ENCODE assay signal across 8 cellular contexts in genomic region chr1:89821322-89822108, GRCh38. TPM values are rescaled to one million over a fixed set of nuclear protein-coding genes. Genes with fewer than 3 reads are reported as not detected.
DNase-seq lines count a peak whose midpoint lies in the region; TF ChIP-seq lines count a peak whose summit lies in the region.

No MANE protein-coding gene starts in this region.

- peak overlapping the region; percentile 76 to 90 for H3K4me3 Mint-ChIP-seq in H9

- peak overlapping the region; percentile 88 for H3K18ac ChIP-seq in H9 (ENCODE audit: insufficient read length, low read depth, low read length)

- no peak overlapping the region for H4K91ac ChIP-seq in H9 (ENCODE audit: insufficient read length, low read depth, low read length)

- peak overlapping the region; percentile 29 for H4K5ac ChIP-seq in H9 (ENCODE audit: insufficient read length, low read depth, low read length)

- H2BK120ac ChIP-seq in H9 (ENCODE audit: low read depth, low read length, poor library complexity, severe bottlenecking), result no peak overlapping the region

- DNase-seq in H9 (peak; percentile 66), M059J (ENCODE audit: low read depth) (peak; percentile 54), T-helper 2 cell (peak; percentile 30 to 69 (median 47)), astrocyte of the hippocampus (ENCODE audit: low read depth, low spot score) (peak; percentile 71), iPS-NIHi11 (ENCODE audit: low spot score) (peak; percentile 78), NCI-H446 treated with DMSO at 0.1 percent for 48 hours (lab: John Stamatoyannopoulos, UW) (no peak)
- peak; percentile 16 to 54 (median 26) for DNase-seq in stimulated activated CD4-positive, alpha-beta T cell treated with anti-CD3 and anti-CD28 coated beads, Interleukin-12 subunit alpha, Interleukin-12 subunit beta, amount 100 ng/mL, for 48 hours (ENCODE audit: low read depth in 2 of 3, low spot score in 1 of 3)

- H3K9me3 Mint-ChIP-seq in H9, result no peaks in the 10 kb centered on the region; a peak in 2 of 5 replicates

- TF ChIP-seq CTCF in GM12874 (IDR thresholded peaks at IDR 0.05; ENCODE audit: insufficient read depth, low read depth, low read length), result peak; percentile 19; the same call in 1 of the 2 replicates
- TF ChIP-seq CTCF in H9 (conservative IDR thresholded peaks at IDR 0.05), result no peak

- H3K4me2 ChIP-seq in H9 (ENCODE audit: insufficient read depth, insufficient read length, low read length), result peak overlapping the region; percentile 67

- H2AK5ac ChIP-seq in H9 (ENCODE audit: insufficient read length, low read length), result no peak overlapping the region

- H4K8ac ChIP-seq in H9 (replicated peaks; ENCODE audit: insufficient read length, low read depth, low read length), result no peak overlapping the region

- no peak overlapping the region for H3K56ac ChIP-seq in H9 (ENCODE audit: insufficient read length, low read depth, low read length)

- H3K14ac ChIP-seq in H9 (ENCODE audit: insufficient read depth, low read length), result peak overlapping the region; percentile 94

- peak overlapping the region; percentile 36 for H2BK12ac ChIP-seq in H9 (ENCODE audit: insufficient read length, low read depth, low read length)

- H3T11ph ChIP-seq in H9 (ENCODE audit: low read length), result no peak overlapping the region

- peaks cover 8 to 26% (median 15%) of the 10 kb centered on the region in 3 experiments for H3K36me3 Mint-ChIP-seq in H9 (ENCODE audit: insufficient read depth in 1 of 3, low read depth in 3 of 3)

- H3K27me3 Mint-ChIP-seq in H9 (ENCODE audit: low read depth), result peaks cover 12% of the 10 kb centered on the region

- H2BK5ac ChIP-seq in H9 (ENCODE audit: insufficient read length, low read length), result no peak overlapping the region

- H3K27ac Mint-ChIP-seq in H9, result peak overlapping the region; percentile 74 to 92 (median 84)

- peaks cover 13% of the 10 kb centered on the region for H3K23me2 ChIP-seq in H9 (ENCODE audit: insufficient read length, low read depth, low read length, poor library complexity, severe bottlenecking)

- H3K9me3 ChIP-seq in H9 (ENCODE audit: control insufficient read depth, low read depth, low read length), result no peaks in the 10 kb centered on the region

- H3K79me1 ChIP-seq in H9 (ENCODE audit: insufficient read depth, low read depth, low read length, poor library complexity, severe bottlenecking), result peaks cover 8% of the 10 kb centered on the region

- H3K79me2 ChIP-seq in H9 (ENCODE audit: insufficient read depth, low read length), result peaks cover 11% of the 10 kb centered on the region; the same call in 1 of the 2 replicates

- H3K27me3 ChIP-seq in H9 (ENCODE audit: insufficient read depth, low read length), result no peaks in the 10 kb centered on the region; the same call in 1 of the 2 replicates

- H3K23ac ChIP-seq in H9 (ENCODE audit: insufficient read length, low read depth, low read length), result no peak overlapping the region

- H3K4me1 Mint-ChIP-seq in H9, result peaks cover 41 to 44% of the 10 kb centered on the region in 2 experiments

- no peak overlapping the region for H2AFZ ChIP-seq in H9 (ENCODE audit: low read length)

- H3K4me1 ChIP-seq in H9 (ENCODE audit: insufficient read depth, low read length), result peaks cover 10% of the 10 kb centered on the region

- no peak overlapping the region for H2BK20ac ChIP-seq in H9 (ENCODE audit: low read depth, low read length, poor library complexity, severe bottlenecking)

- no peak overlapping the region for H2BK15ac ChIP-seq in H9 (ENCODE audit: low read depth, low read length)

- WGBS in H9 (ENCODE audit: extremely low coverage, insufficient read length, low lambda C conversion rate), result no CpG with 5 or more reads among the region's 73 CpGs

- H3K4ac ChIP-seq in H9 (ENCODE audit: low read depth, low read length), result no peak overlapping the region

- no peak overlapping the region for H3K27ac ChIP-seq in H9 (ENCODE audit: insufficient read length, low read depth, low read length)

- no peaks in the 10 kb centered on the region for H4K20me1 ChIP-seq in H9 (ENCODE audit: control insufficient read depth, insufficient read depth, insufficient read length)

- H3K9ac ChIP-seq in H9 (ENCODE audit: extremely low read depth, insufficient read length, low read length), result peak overlapping the region; percentile 84

RNA-seq across cellular contexts. Expression of gene LRRC8D, which starts 0.7 kb away (rescaled TPM):
- 34.7 and 37.2 TPM in 2 replicates for total RNA-seq in H9 (2021)
- 66.7 and 96.9 TPM in 2 replicates for total RNA-seq in M059J (2014; rRNA removed; shearing (Covaris generic))
